9 cellular contexts compared by ENCODE assay signal in the genomic region with DNA sequence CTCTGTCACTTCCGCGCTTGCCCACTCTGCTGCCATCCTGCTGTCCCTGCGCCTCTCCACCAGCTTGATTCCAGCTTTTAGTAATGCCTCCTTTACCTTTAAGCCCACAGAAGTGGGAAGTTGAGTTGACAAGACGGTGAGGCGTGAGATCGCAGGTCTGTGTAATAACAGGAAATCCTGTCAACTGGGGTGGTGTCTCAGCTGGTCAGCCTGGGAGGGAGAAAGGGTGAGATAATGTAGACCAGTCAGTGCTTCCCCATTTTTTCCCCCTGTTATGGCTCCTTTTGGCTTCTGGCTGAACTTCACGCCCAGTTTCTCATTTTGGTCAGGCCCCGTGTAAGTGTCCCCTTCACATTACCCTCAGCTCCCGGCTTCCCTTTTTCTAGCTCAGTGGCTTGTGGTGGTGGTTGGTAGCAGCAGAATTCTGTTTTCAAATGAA.
DNase-seq lines count a peak whose midpoint lies in the region; ATAC-seq and TF ChIP-seq lines count a peak whose summit lies in the region.
"Had no signal": no experiment of that assay in that cellular context is flagged by ENCODE, and none has a peak within 500 bp of the region (broad histone marks: within the 10 kb centered on the region; RNA-seq: fewer than 3 reads in every experiment).

No MANE protein-coding gene starts in this region.

- H3K27me3 ChIP-seq in right lobe of liver, result no peaks in the 10 kb centered on the region

- no peak overlapping the region for H3K4me3 ChIP-seq in right lobe of liver

- 57% methylated on average over 9 of the region's 9 CpGs for WGBS in right lobe of liver (ENCODE audit: insufficient coverage, low coverage, low lambda C conversion rate, missing lambda C conversion rate)

- H3K36me3 ChIP-seq in right lobe of liver, result no peaks in the 10 kb centered on the region

- peaks cover 0 to 8% (median 0%) of the 10 kb centered on the region in 4 donors for H3K4me1 ChIP-seq in right lobe of liver

- peak; percentile 97 for DNase-seq in SKM-1 (lab: John Stamatoyannopoulos, UW; ENCODE audit: unreplicated experiment)
- DNase-seq in right lobe of liver, result peak in 2 of 3 donors; percentile 37 to 60
- DNase-seq in NCI-H1930 (lab: John Stamatoyannopoulos, UW), result no peak
- DNase-seq in T1000 (lab: John Stamatoyannopoulos, UW), result no peak
- no peak for DNase-seq in COLO668 (lab: John Stamatoyannopoulos, UW; ENCODE audit: unreplicated experiment)
- no peak for DNase-seq in SW480 (ENCODE audit: low spot score)

- H3K27ac ChIP-seq in right lobe of liver, result peak overlapping the region in 2 of 3 donors; percentile 54 to 55

- ATAC-seq in GM18511 (IDR thresholded peaks at IDR 0.05; ENCODE audit: unreplicated experiment), result peak; percentile 86
- peak; percentile 73 for ATAC-seq in HG02763 (IDR thresholded peaks at IDR 0.05; ENCODE audit: unreplicated experiment)
- ATAC-seq in right lobe of liver, result peak; percentile 66 to 83 (median 78)
- ATAC-seq: HCT116 had no signal

- intact Hi-C loops in right lobe of liver (cut with DNase I), result no loop called here

- TF ChIP-seq CTCF in right lobe of liver (IDR thresholded peaks at IDR 0.05), result no peak

- TF ChIP-seq POLR2A in right lobe of liver (IDR thresholded peaks at IDR 0.05), result no peak

- no peaks in the 10 kb centered on the region for H3K9me3 ChIP-seq in right lobe of liver

Comparison
In these comparisons a context has a peak if more than half of its experiments do, and no peak if none do; other contexts are left out.
1. DNase-seq: peak in SKM-1 (single experiment) and right lobe of liver (2 of 3); none in NCI-H1930 (0 of 2), T1000 (single experiment), COLO668 (single experiment) and SW480 (single experiment).
2. Peak in every context shown above with its lines, with median percentiles within 50 percentile points of each other: ATAC-seq.